ENCODE assay signal across 8 cellular contexts in the genomic region with DNA sequence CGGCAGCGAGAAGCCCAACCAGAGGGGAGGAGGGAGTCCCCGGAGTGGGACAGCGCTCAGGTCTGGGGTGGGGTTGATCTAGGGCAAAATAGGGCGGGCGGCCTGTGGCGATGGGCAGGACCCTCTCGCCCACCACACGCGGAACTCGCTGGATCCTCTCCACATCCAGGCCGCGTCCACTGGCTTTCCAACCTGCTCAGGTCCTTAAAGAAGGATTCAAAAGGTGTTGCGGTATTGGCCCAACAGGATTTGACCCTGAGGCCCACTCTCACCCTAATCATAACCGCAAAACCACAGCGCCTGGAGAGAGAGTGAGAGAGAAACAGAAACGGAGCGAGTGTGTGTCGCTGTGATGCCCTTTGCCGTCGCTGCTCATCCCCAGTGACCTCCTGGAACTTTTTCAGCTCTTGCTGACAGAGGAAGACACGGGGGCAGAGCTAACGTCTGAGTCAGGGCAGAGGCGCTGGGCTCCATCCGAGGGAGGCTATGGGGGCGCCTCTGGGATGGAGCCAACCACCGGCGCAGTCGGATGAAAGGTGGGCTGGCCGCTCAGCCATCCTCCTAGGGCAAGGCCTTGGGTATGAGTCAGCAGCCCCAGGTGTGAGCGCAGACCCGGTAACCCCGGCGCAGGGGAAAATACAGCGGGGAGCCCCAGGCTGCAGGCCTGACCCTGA. TPM values are rescaled to one million over a fixed set of nuclear protein-coding genes. Genes with fewer than 3 reads are reported as not detected.
DNase-seq lines count a peak whose midpoint lies in the region; ATAC-seq lines count a peak whose summit lies in the region.

No MANE protein-coding gene starts in this region.

- ATAC-seq in GM19035 (IDR thresholded peaks at IDR 0.05; ENCODE audit: unreplicated experiment) (peak; percentile 52), left colon (no peak), HG02973 (IDR thresholded peaks at IDR 0.05; ENCODE audit: unreplicated experiment) (no peak)

- peaks cover 37% of the 10 kb centered on the region for H3K27me3 ChIP-seq in rectal smooth muscle tissue (ENCODE audit: control insufficient read depth, insufficient read depth, low read length)

- no peak overlapping the region for H3K27ac ChIP-seq in rectal smooth muscle tissue (ENCODE audit: low read depth, low read length)

- peak overlapping the region; percentile 2 for H3K4me3 ChIP-seq in rectal smooth muscle tissue (ENCODE audit: low read length)

- peak; percentile 69 for DNase-seq in OCI-M1 (lab: John Stamatoyannopoulos, UW)
- peak; percentile 38 for DNase-seq in central memory CD4-positive, alpha-beta T cell
- no peak for DNase-seq in left colon
- no peak for DNase-seq in NCI-H2029 treated with DMSO at 0.1 percent for 48 hours (lab: John Stamatoyannopoulos, UW)
- no peak for DNase-seq in ACHN

- H3K4me1 ChIP-seq in rectal smooth muscle tissue (ENCODE audit: control insufficient read depth, insufficient read depth, low read length), result no peaks in the 10 kb centered on the region

- intact Hi-C loops in left colon (cut with DNase I, micrococcal nuclease), result no loop called here

- in situ Hi-C loops in ACHN (cut with HindIII; ENCODE audit: low pct_ligation_motif_present, low pct_unique_long_range_greater_than_20kb, low sequenced_read_pairs), result no loop called here

- no peak overlapping the region for H3K9ac ChIP-seq in rectal smooth muscle tissue (ENCODE audit: low read length)

- no peaks in the 10 kb centered on the region for H3K36me3 ChIP-seq in rectal smooth muscle tissue (ENCODE audit: control insufficient read depth, insufficient read depth, low read length)

RNA-seq across cellular contexts. Expression of a gene that starts 16.7 kb away (rescaled TPM):
- total RNA-seq in left colon, result not detected

RNA-seq across cellular contexts. Expression of a gene that starts 36.5 kb away (rescaled TPM):
- total RNA-seq in left colon, result 10 to 100 TPM; 12.3 to 13.8 TPM

RNA-seq across cellular contexts. Expression of a gene that starts 58.9 kb away (rescaled TPM):
- total RNA-seq in left colon, result 1 to 10 TPM; 8.2 to 9.6 TPM

Comparison
In these comparisons a context has a peak if more than half of its experiments do, and no peak if none do; other contexts are left out.
1. DNase-seq: peak in OCI-M1 (single experiment) and central memory CD4-positive, alpha-beta T cell (single experiment); none in left colon (0 of 2), NCI-H2029 treated with DMSO at 0.1 percent for 48 hours (single experiment) and ACHN (single experiment).